Comparison of ENCODE assay signal across 8 cellular contexts in genomic region chr11:116835042-116835772, GRCh38. TPM values are rescaled to one million over a fixed set of nuclear protein-coding genes. Genes with fewer than 3 reads are reported as not detected.
DNase-seq lines count a peak whose midpoint lies in the region; TF ChIP-seq lines count a peak whose summit lies in the region.

No MANE protein-coding gene starts in this region.

- intact Hi-C loops in activated CD4-positive, alpha-beta T cell treated with anti-CD3 and anti-CD28 coated beads, Interleukin-2, amount 10 ng/mL, durations not matched to agents 24 days and 14 days (cut with micrococcal nuclease), result no loop called here

- no peaks in the 10 kb centered on the region for H3K36me3 Mint-ChIP-seq in activated CD4-positive, alpha-beta T cell treated with anti-CD3 and anti-CD28 coated beads, Interleukin-2, amount 10 ng/mL, durations not matched to agents 24 days and 14 days (ENCODE audit: low read depth)

- H3K4me1 Mint-ChIP-seq in activated CD4-positive, alpha-beta T cell treated with anti-CD3 and anti-CD28 coated beads, Interleukin-2, amount 10 ng/mL, durations not matched to agents 24 days and 14 days, result peaks cover 8% of the 10 kb centered on the region

- no peak for DNase-seq in activated CD4-positive, alpha-beta T cell treated with anti-CD3 and anti-CD28 coated beads, Interleukin-2, amount 10 ng/mL, durations not matched to agents 24 days and 14 days
- no peak for DNase-seq in activated CD4-positive, alpha-beta T cell treated with anti-CD3 and anti-CD28 coated beads, Interleukin-2, amount 50 U/mL, for 4 hours
- DNase-seq in KBM-7, result peak; percentile 89
- no peak for DNase-seq in astrocyte of the spinal cord (ENCODE audit: low read depth, low spot score)
- DNase-seq in mesenteric fat pad (ENCODE audit: low spot score), result peak; percentile 87
- no peak for DNase-seq in effector CD8-positive, alpha-beta T cell (lab: John Stamatoyannopoulos, UW)
- no peak for DNase-seq in NCI-H1417 treated with DMSO at 0.1 percent for 48 hours (lab: John Stamatoyannopoulos, UW)
- no peak for DNase-seq in ecto neural progenitor cell (ENCODE audit: low spot score)

- no peak for TF ChIP-seq CTCF in astrocyte of the spinal cord (IDR thresholded peaks at IDR 0.05; ENCODE audit: low read depth, low read length)

- peak overlapping the region; percentile 63 for H3K4me3 Mint-ChIP-seq in activated CD4-positive, alpha-beta T cell treated with anti-CD3 and anti-CD28 coated beads, Interleukin-2, amount 10 ng/mL, durations not matched to agents 24 days and 14 days

- H3K27me3 Mint-ChIP-seq in activated CD4-positive, alpha-beta T cell treated with anti-CD3 and anti-CD28 coated beads, Interleukin-2, amount 10 ng/mL, durations not matched to agents 24 days and 14 days, result peaks cover 4% of the 10 kb centered on the region

- H3K9me3 Mint-ChIP-seq in activated CD4-positive, alpha-beta T cell treated with anti-CD3 and anti-CD28 coated beads, Interleukin-2, amount 10 ng/mL, durations not matched to agents 24 days and 14 days, result no peaks in the 10 kb centered on the region

- H3K4me3 ChIP-seq in astrocyte of the spinal cord (ENCODE audit: low read depth, low read length), result peak overlapping the region; percentile 27

- no peak overlapping the region for H3K27ac Mint-ChIP-seq in activated CD4-positive, alpha-beta T cell treated with anti-CD3 and anti-CD28 coated beads, Interleukin-2, amount 10 ng/mL, durations not matched to agents 24 days and 14 days

- in situ Hi-C loops in KBM-7 (cut with MboI; ENCODE audit: low pct_unique_long_range_greater_than_20kb, low sequenced_read_pairs) (no loop called here), astrocyte of the spinal cord (cut with HindIII; ENCODE audit: low sequenced_read_pairs) (no loop called here)

RNA-seq across cellular contexts. Expression of gene APOA1, which starts 2.2 kb away (rescaled TPM):
- total RNA-seq in activated CD4-positive, alpha-beta T cell treated with anti-CD3 and anti-CD28 coated beads, Interleukin-2, amount 10 ng/mL, durations not matched to agents 24 days and 14 days, result 0.36 TPM in 1 of 2 replicates, not detected in the other
- total RNA-seq in mesenteric fat pad, result 4.2 TPM

RNA-seq across cellular contexts. Expression of gene APOC3, which starts 5.5 kb away (rescaled TPM):
- not detected in 2 replicates for total RNA-seq in activated CD4-positive, alpha-beta T cell treated with anti-CD3 and anti-CD28 coated beads, Interleukin-2, amount 10 ng/mL, durations not matched to agents 24 days and 14 days
- 2.2 TPM for total RNA-seq in mesenteric fat pad

RNA-seq across cellular contexts. Expression of gene APOA4, which starts 12.1 kb away (rescaled TPM):
- not detected in 2 replicates for total RNA-seq in activated CD4-positive, alpha-beta T cell treated with anti-CD3 and anti-CD28 coated beads, Interleukin-2, amount 10 ng/mL, durations not matched to agents 24 days and 14 days
- total RNA-seq in mesenteric fat pad, result 15.0 TPM

RNA-seq across cellular contexts. Expression of gene APOA5, which starts 43.5 kb away (rescaled TPM):
- total RNA-seq in activated CD4-positive, alpha-beta T cell treated with anti-CD3 and anti-CD28 coated beads, Interleukin-2, amount 10 ng/mL, durations not matched to agents 24 days and 14 days, result not detected in 2 replicates
- not detected for total RNA-seq in mesenteric fat pad

RNA-seq across cellular contexts. Expression of gene ZPR1, which starts 47.4 kb away (rescaled TPM):
- 105 and 106 TPM in 2 replicates for total RNA-seq in activated CD4-positive, alpha-beta T cell treated with anti-CD3 and anti-CD28 coated beads, Interleukin-2, amount 10 ng/mL, durations not matched to agents 24 days and 14 days
- 79.1 TPM for total RNA-seq in mesenteric fat pad

Comparison
In these comparisons a context has a peak if more than half of its experiments do, and no peak if none do; other contexts are left out.
1. DNase-seq: peak in KBM-7 (single experiment) and mesenteric fat pad (single experiment); none in activated CD4-positive, alpha-beta T cell treated with anti-CD3 and anti-CD28 coated beads, Interleukin-2, amount 10 ng/mL, durations not matched to agents 24 days and 14 days (single experiment), activated CD4-positive, alpha-beta T cell treated with anti-CD3 and anti-CD28 coated beads, Interleukin-2, amount 50 U/mL, for 4 hours (0 of 2), astrocyte of the spinal cord (single experiment), effector CD8-positive, alpha-beta T cell (single experiment), NCI-H1417 treated with DMSO at 0.1 percent for 48 hours (single experiment) and ecto neural progenitor cell (single experiment).
2. RNA of gene APOA4, which starts 12.1 kb away (total RNA-seq): 15.0 TPM in mesenteric fat pad (single experiment); not detected in activated CD4-positive, alpha-beta T cell treated with anti-CD3 and anti-CD28 coated beads, Interleukin-2, amount 10 ng/mL, durations not matched to agents 24 days and 14 days; every median in the first group is over 10 times any median in the second.